Comparison of ENCODE assay signal across 8 cellular contexts in genomic region chr7:67302113-67303039, GRCh38.
A peak's percentile ranks its signal among the peaks of the same experiment; 100 is the strongest.
DNase-seq lines count a peak whose midpoint lies in the region; ATAC-seq, FAIRE-seq and TF ChIP-seq lines count a peak whose summit lies in the region.

No MANE protein-coding gene starts in this region.

- H3K79me2 ChIP-seq in OCI-LY1 (ENCODE audit: insufficient read depth, low read length): peaks cover 10% of the 10 kb centered on the region

- H3K4me1 ChIP-seq in HUES64 (ENCODE audit: insufficient read depth, low read length): no peaks in the 10 kb centered on the region
- H3K4me1 ChIP-seq in OCI-LY1 (ENCODE audit: insufficient read depth, low read length, severe bottlenecking): peaks cover 40% of the 10 kb centered on the region
- H3K4me1 ChIP-seq in mononuclear cell (ENCODE audit: insufficient read depth, low read length): peaks cover 27% of the 10 kb centered on the region

- H3K4me3 ChIP-seq in HUES64 (ENCODE audit: low read length) (peak overlapping the region; percentile 98), OCI-LY1 (ENCODE audit: low read depth, low read length, poor library complexity, severe bottlenecking) (peak overlapping the region; percentile 84), epithelial cell of esophagus (ENCODE audit: low read length) (peak overlapping the region; percentile 89), mononuclear cell (ENCODE audit: low read length) (peak overlapping the region; percentile 81)

- no peaks in the 10 kb centered on the region for H3K9me2 ChIP-seq in OCI-LY1 (ENCODE audit: low read depth, low read length)

- H3K4me2 ChIP-seq in OCI-LY1 (ENCODE audit: low read length): peak overlapping the region; percentile 80

- no peak overlapping the region for H2AFZ ChIP-seq in OCI-LY1 (ENCODE audit: low read length)

- TF ChIP-seq CTCF in D721Med (IDR thresholded peaks at IDR 0.05; ENCODE audit: insufficient read depth, missing control alignments): no peak
- TF ChIP-seq CTCF in OCI-LY1 (IDR thresholded peaks at IDR 0.05; ENCODE audit: low read length): peak; percentile 17; the same call in 1 of the 2 replicates
- TF ChIP-seq CTCF in epithelial cell of esophagus (IDR thresholded peaks at IDR 0.05; ENCODE audit: insufficient read depth, low read depth, low read length, missing control alignments): peak; percentile 22

- peak overlapping the region; percentile 96 for H3K9ac ChIP-seq in HUES64 (ENCODE audit: low read depth, low read length)
- peak overlapping the region; percentile 86 for H3K9ac ChIP-seq in OCI-LY1 (ENCODE audit: low read length)

- peak; percentile 79 for ATAC-seq in GM21447 (IDR thresholded peaks at IDR 0.05; ENCODE audit: unreplicated experiment)

- H3F3A ChIP-seq in OCI-LY1 (ENCODE audit: insufficient read depth, low read length): no peaks in the 10 kb centered on the region

- no peaks in the 10 kb centered on the region for H3K9me3 ChIP-seq in HUES64 (ENCODE audit: insufficient read depth, low read depth, low read length)
- H3K9me3 ChIP-seq in OCI-LY1 (ENCODE audit: low read length): no peaks in the 10 kb centered on the region
- H3K9me3 ChIP-seq in mononuclear cell (ENCODE audit: low read depth, low read length): no peaks in the 10 kb centered on the region

- WGBS in HUES64: under 1% methylated on average over 83 of the region's 83 CpGs

- H3K36me3 ChIP-seq in HUES64 (ENCODE audit: insufficient read depth, low read length) (peaks cover 29% of the 10 kb centered on the region), OCI-LY1 (ENCODE audit: insufficient read depth, low read length) (peaks cover 27% of the 10 kb centered on the region)

- peak overlapping the region; percentile 98 for H3K27ac ChIP-seq in HUES64 (ENCODE audit: low read depth, low read length)
- H3K27ac ChIP-seq in OCI-LY1 (ENCODE audit: low read depth, low read length, poor library complexity, severe bottlenecking): peak overlapping the region; percentile 83

- FAIRE-seq in D721Med (lab: Jason Lieb, UNC): no peak

- DNase-seq in D721Med (ENCODE audit: insufficient read length, low spot score): peak; percentile 85
- peak; percentile 98 for DNase-seq in activated T-cell treated with anti-CD3 and anti-CD28 coated beads for 24 hours (ENCODE audit: low read depth)
- peak; percentile 99 for DNase-seq in epithelial cell of esophagus (ENCODE audit: low read depth)
- peak; percentile 94 to 97 for DNase-seq in stimulated activated CD8-positive, alpha-beta memory T cell treated with anti-CD3 and anti-CD28 coated beads, Interleukin-4, amount 100 ng/mL, for 1 hour (ENCODE audit: low read depth in 2 of 2, low spot score in 1 of 2)

- H3K27me3 ChIP-seq in HUES64 (ENCODE audit: insufficient read depth, low read length) (no peaks in the 10 kb centered on the region), OCI-LY1 (ENCODE audit: insufficient read depth, low read length) (no peaks in the 10 kb centered on the region), mononuclear cell (ENCODE audit: insufficient read depth, low read length) (no peaks in the 10 kb centered on the region)

- H4K20me1 ChIP-seq in OCI-LY1 (ENCODE audit: insufficient read depth, low read length): no peaks in the 10 kb centered on the region

Comparison
In these comparisons a context has a peak if more than half of its experiments do, and no peak if none do; other contexts are left out.
1. Peak in every context shown above with its lines: DNase-seq, ATAC-seq, H3K4me3 ChIP-seq and H3K27ac ChIP-seq.